16 cellular contexts compared by ENCODE assay signal in the genomic region with DNA sequence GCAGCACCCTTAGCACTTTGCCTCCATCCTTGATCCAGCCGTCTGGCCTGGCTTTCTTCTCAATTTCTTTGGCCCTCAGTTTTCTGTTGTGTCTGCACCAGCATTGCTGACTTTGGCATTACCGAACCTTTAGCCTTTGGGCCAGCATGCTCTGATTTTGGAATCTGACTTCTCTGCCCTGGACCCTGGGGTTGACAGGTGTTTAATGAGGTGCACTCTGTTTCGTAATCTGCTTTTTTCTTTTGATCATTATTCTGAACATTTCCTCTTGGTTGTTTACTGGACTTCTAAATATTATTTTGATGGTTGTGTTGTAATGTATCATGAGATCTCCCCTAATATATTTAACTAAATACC.
A peak's percentile ranks its signal among the peaks of the same experiment; 100 is the strongest.
DNase-seq lines count a peak whose midpoint lies in the region; ATAC-seq and TF ChIP-seq lines count a peak whose summit lies in the region.
"Had no signal": no experiment of that assay in that cellular context is flagged by ENCODE, and none has a peak within 500 bp of the region (broad histone marks: within the 10 kb centered on the region; RNA-seq: fewer than 3 reads in every experiment).

No MANE protein-coding gene starts in this region.

- peak overlapping the region; percentile 65 for H3K9ac ChIP-seq in KMS-11
- peak overlapping the region in 1 of 2 donors; percentile 45 for H3K9ac ChIP-seq in duodenal mucosa (ENCODE audit: low read depth in 1 of 2, low read length in 2 of 2)
- H3K9ac ChIP-seq in parathyroid adenoma, result no peak overlapping the region

- no peaks in the 10 kb centered on the region for H4K20me1 ChIP-seq in KMS-11 (ENCODE audit: insufficient read depth)

- H3K79me2 ChIP-seq in KMS-11 (ENCODE audit: insufficient read depth, low read depth) (peaks cover 12% of the 10 kb centered on the region; the same call in 1 of the 2 replicates), parathyroid adenoma (no peaks in the 10 kb centered on the region)

- peak overlapping the region; percentile 93 for H3K4me2 ChIP-seq in KMS-11
- H3K4me2 ChIP-seq in parathyroid adenoma (ENCODE audit: low read length), result no peak overlapping the region

- H3K4me1 Mint-ChIP-seq in Calu3 (ENCODE audit: low read depth, unreplicated experiment), result peaks cover 22% of the 10 kb centered on the region

- H3K36me3 ChIP-seq in KMS-11 (ENCODE audit: insufficient read depth) (no peaks in the 10 kb centered on the region), duodenal mucosa (ENCODE audit: control insufficient read depth in 1 of 2, insufficient read depth in 2 of 2, low read length in 2 of 2) (no peaks in the 10 kb centered on the region), parathyroid adenoma (ENCODE audit: control insufficient read depth, insufficient read depth, low read length) (no peaks in the 10 kb centered on the region)
- H3K36me3 ChIP-seq: SJSA1 had no signal

- peaks cover 70% of the 10 kb centered on the region for H3K4me1 ChIP-seq in KMS-11 (ENCODE audit: low read depth, poor library complexity, severe bottlenecking)
- H3K4me1 ChIP-seq in duodenal mucosa (ENCODE audit: control insufficient read depth in 1 of 2, insufficient read depth in 2 of 2, low read length in 2 of 2), result peaks cover 25 to 34% of the 10 kb centered on the region in 2 donors
- H3K4me1 ChIP-seq in parathyroid adenoma, result no peaks in the 10 kb centered on the region
- H3K4me1 ChIP-seq: SJSA1 had no signal

- DNase-seq in Calu3 (no peak), DMS53 treated with DMSO at 0.1 percent for 48 hours (lab: John Stamatoyannopoulos, UW; ENCODE audit: unreplicated experiment) (no peak)
- DNase-seq: activated CD4-positive, alpha-beta memory T cell treated with anti-CD3 and anti-CD28 coated beads, Interleukin-2, amount 10 ng/mL, durations not matched to agents 7 days and 5 days; activated gamma-delta T cell treated with Interleukin-2 at 50 U/mL for 16 hours; AML-193; DMS 273 treated with DMSO at 0.1 percent for 48 hours; NCI-H146; psoas muscle; stimulated activated CD4-positive, alpha-beta T cell treated with anti-CD3 and anti-CD28 coated beads, Interleukin-12 subunit alpha, Interleukin-12 subunit beta, amount 100 ng/mL, for 4 hours; substantia nigra had no signal

- H3K27me3 ChIP-seq in KMS-11 (ENCODE audit: insufficient read depth, low read depth) (no peaks in the 10 kb centered on the region), duodenal mucosa (ENCODE audit: control insufficient read depth in 1 of 2, insufficient read depth in 2 of 2, low read length in 2 of 2) (no peaks in the 10 kb centered on the region), parathyroid adenoma (ENCODE audit: control insufficient read depth, insufficient read depth, low read length) (no peaks in the 10 kb centered on the region)
- H3K27me3 ChIP-seq: SJSA1 had no signal

- H3K27ac ChIP-seq in KMS-11 (peak overlapping the region; percentile 99), duodenal mucosa (ENCODE audit: low read depth, low read length) (peak overlapping the region; percentile 17), parathyroid adenoma (no peak overlapping the region)
- H3K27ac ChIP-seq: psoas muscle, SJSA1 had no signal

- H3K9me3 ChIP-seq in duodenal mucosa (ENCODE audit: control insufficient read depth in 1 of 2, low read length in 2 of 2) (no peaks in the 10 kb centered on the region), parathyroid adenoma (ENCODE audit: control insufficient read depth, low read length) (no peaks in the 10 kb centered on the region)
- H3K9me3 ChIP-seq: psoas muscle, SJSA1 had no signal

- no peaks in the 10 kb centered on the region for H3K27me3 Mint-ChIP-seq in Calu3 (ENCODE audit: unreplicated experiment)
- H3K27me3 Mint-ChIP-seq: activated CD4-positive, alpha-beta memory T cell treated with anti-CD3 and anti-CD28 coated beads, Interleukin-2, amount 10 ng/mL, durations not matched to agents 7 days and 5 days had no signal

- no peak for ATAC-seq in GM18858 (IDR thresholded peaks at IDR 0.05; ENCODE audit: unreplicated experiment)
- ATAC-seq in GM21447 (IDR thresholded peaks at IDR 0.05; ENCODE audit: unreplicated experiment), result no peak

- no TSS peak for BruUV-seq in Calu3 (replicated peaks; lab: Mats Ljungman, UMichigan)

- H2AFZ ChIP-seq in KMS-11 (ENCODE audit: low read depth) (peak overlapping the region; percentile 58), parathyroid adenoma (peak overlapping the region; percentile 53)

- TF ChIP-seq CTCF in Calu3 (IDR thresholded peaks at IDR 0.05; ENCODE audit: unreplicated experiment) (no peak), KMS-11 (conservative IDR thresholded peaks at IDR 0.05; ENCODE audit: low read depth, low read length) (no peak), parathyroid adenoma (IDR thresholded peaks at IDR 0.05) (no peak)

- peaks cover 11% of the 10 kb centered on the region for H3K36me3 Mint-ChIP-seq in Calu3 (ENCODE audit: insufficient read depth, unreplicated experiment)

- CTCF ChIA-PET in Calu3 (lab: Charles Lee), result no interaction called here

- intact Hi-C loops in Calu3 (cut with micrococcal nuclease; ENCODE audit: unreplicated experiment), result loop anchor here (2.0 kb wide), 1 partner anchor 186 kb away; a partner anchor contains a TSS

- H3K27ac Mint-ChIP-seq in Calu3 (ENCODE audit: unreplicated experiment), result peak overlapping the region; percentile 87

- no peak overlapping the region for H3K4me3 Mint-ChIP-seq in Calu3 (ENCODE audit: low read depth, unreplicated experiment)

- no peak overlapping the region for H3K4me3 ChIP-seq in KMS-11 (IDR thresholded peaks at IDR 0.05; ENCODE audit: insufficient read depth, low read depth, low read length)
- H3K4me3 ChIP-seq in duodenal mucosa (ENCODE audit: low read depth in 1 of 2, low read length in 2 of 2), result peak overlapping the region in 1 of 2 donors; percentile 27
- no peak overlapping the region for H3K4me3 ChIP-seq in parathyroid adenoma (ENCODE audit: low read depth, low read length)
- H3K4me3 ChIP-seq: psoas muscle, SJSA1 had no signal

- no peaks in the 10 kb centered on the region for H3K9me3 Mint-ChIP-seq in Calu3 (ENCODE audit: low read depth, unreplicated experiment)
- H3K9me3 Mint-ChIP-seq: activated CD4-positive, alpha-beta memory T cell treated with anti-CD3 and anti-CD28 coated beads, Interleukin-2, amount 10 ng/mL, durations not matched to agents 7 days and 5 days had no signal
